3 cellular contexts compared by ENCODE assay signal in the genomic region with DNA sequence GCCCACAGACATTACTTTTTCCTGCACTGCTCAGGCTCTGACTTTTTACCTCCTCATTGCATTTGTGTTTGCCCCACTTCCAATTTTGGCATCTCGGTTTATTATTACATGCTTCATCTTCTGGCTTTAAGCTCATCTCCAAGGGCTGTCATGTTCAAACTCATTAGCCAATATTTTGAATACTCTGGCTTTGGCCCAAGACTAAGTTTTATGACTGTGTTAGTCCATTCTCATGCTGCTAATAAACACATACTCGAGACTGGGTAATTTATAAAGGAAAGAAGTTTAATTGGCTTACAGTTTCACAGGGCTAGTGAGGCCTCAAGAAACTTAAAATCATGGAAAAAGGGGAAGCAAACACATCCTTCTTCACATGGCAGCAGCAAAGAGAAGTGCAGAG.
A peak's percentile ranks its signal among the peaks of the same experiment; 100 is the strongest.
TF ChIP-seq lines count a peak whose summit lies in the region.

No MANE protein-coding gene starts in this region.

TF ChIP-seq in SK-N-SH treated with all-trans-retinoic acid at 6 μM for 48 hours, 23 proteins besides CTCF, POLR2A, EP300 and RAD21 (continued from another document):
- TF ChIP-seq, protein P1, sequence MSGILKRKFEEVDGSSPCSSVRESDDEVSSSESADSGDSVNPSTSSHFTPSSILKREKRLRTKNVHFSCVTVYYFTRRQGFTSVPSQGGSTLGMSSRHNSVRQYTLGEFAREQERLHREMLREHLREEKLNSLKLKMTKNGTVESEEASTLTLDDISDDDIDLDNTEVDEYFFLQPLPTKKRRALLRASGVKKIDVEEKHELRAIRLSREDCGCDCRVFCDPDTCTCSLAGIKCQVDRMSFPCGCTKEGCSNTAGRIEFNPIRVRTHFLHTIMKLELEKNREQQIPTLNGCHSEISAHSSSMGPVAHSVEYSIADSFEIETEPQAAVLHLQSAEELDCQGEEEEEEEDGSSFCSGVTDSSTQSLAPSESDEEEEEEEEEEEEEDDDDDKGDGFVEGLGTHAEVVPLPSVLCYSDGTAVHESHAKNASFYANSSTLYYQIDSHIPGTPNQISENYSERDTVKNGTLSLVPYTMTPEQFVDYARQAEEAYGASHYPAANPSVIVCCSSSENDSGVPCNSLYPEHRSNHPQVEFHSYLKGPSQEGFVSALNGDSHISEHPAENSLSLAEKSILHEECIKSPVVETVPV (CRISPR knock-in tag; IDR thresholded peaks at IDR 0.05) = no peak
- no peak for TF ChIP-seq OSR1 (CRISPR knock-in tag; IDR thresholded peaks at IDR 0.05)
- TF ChIP-seq, protein P2, sequence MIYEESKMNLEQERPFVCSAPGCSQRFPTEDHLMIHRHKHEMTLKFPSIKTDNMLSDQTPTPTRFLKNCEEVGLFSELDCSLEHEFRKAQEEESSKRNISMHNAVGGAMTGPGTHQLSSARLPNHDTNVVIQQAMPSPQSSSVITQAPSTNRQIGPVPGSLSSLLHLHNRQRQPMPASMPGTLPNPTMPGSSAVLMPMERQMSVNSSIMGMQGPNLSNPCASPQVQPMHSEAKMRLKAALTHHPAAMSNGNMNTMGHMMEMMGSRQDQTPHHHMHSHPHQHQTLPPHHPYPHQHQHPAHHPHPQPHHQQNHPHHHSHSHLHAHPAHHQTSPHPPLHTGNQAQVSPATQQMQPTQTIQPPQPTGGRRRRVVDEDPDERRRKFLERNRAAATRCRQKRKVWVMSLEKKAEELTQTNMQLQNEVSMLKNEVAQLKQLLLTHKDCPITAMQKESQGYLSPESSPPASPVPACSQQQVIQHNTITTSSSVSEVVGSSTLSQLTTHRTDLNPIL (CRISPR knock-in tag; IDR thresholded peaks at IDR 0.05; ENCODE audit: low read depth) = no peak

TF ChIP-seq in SK-N-SH, 30 proteins besides CTCF, POLR2A, EP300 and RAD21 (continued from another document):
- TF ChIP-seq, protein P3, sequence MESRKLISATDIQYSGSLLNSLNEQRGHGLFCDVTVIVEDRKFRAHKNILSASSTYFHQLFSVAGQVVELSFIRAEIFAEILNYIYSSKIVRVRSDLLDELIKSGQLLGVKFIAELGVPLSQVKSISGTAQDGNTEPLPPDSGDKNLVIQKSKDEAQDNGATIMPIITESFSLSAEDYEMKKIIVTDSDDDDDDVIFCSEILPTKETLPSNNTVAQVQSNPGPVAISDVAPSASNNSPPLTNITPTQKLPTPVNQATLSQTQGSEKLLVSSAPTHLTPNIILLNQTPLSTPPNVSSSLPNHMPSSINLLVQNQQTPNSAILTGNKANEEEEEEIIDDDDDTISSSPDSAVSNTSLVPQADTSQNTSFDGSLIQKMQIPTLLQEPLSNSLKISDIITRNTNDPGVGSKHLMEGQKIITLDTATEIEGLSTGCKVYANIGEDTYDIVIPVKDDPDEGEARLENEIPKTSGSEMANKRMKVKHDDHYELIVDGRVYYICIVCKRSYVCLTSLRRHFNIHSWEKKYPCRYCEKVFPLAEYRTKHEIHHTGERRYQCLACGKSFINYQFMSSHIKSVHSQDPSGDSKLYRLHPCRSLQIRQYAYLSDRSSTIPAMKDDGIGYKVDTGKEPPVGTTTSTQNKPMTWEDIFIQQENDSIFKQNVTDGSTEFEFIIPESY (IDR thresholded peaks at IDR 0.05; ENCODE audit: borderline replicate concordance, low read depth) = no peak
- TF ChIP-seq, protein P4, sequence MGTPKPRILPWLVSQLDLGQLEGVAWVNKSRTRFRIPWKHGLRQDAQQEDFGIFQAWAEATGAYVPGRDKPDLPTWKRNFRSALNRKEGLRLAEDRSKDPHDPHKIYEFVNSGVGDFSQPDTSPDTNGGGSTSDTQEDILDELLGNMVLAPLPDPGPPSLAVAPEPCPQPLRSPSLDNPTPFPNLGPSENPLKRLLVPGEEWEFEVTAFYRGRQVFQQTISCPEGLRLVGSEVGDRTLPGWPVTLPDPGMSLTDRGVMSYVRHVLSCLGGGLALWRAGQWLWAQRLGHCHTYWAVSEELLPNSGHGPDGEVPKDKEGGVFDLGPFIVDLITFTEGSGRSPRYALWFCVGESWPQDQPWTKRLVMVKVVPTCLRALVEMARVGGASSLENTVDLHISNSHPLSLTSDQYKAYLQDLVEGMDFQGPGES (IDR thresholded peaks at IDR 0.05; ENCODE audit: low read depth, low read length) = no peak
- TF ChIP-seq CHD2 (IDR thresholded peaks at IDR 0.05; ENCODE audit: low read length, partially characterized antibody) = no peak
- no peak for TF ChIP-seq RFX5 (IDR thresholded peaks at IDR 0.05; ENCODE audit: low read length)
- TF ChIP-seq TEAD4 (IDR thresholded peaks at IDR 0.05; ENCODE audit: borderline replicate concordance, insufficient read depth) = no peak
- TF ChIP-seq, protein P5, sequence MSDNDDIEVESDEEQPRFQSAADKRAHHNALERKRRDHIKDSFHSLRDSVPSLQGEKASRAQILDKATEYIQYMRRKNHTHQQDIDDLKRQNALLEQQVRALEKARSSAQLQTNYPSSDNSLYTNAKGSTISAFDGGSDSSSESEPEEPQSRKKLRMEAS (IDR thresholded peaks at IDR 0.05; ENCODE audit: low read depth) = no peak
- no peak for TF ChIP-seq GATA2 (CRISPR knock-in tag; IDR thresholded peaks at IDR 0.05)
- no peak for TF ChIP-seq POLR2AphosphoS5 (IDR thresholded peaks at IDR 0.05; ENCODE audit: low read depth, low read length)
- TF ChIP-seq YY1 (IDR thresholded peaks at IDR 0.05; ENCODE audit: low read depth) = no peak
- TF ChIP-seq ELF1 (IDR thresholded peaks at IDR 0.05) = no peak

TF ChIP-seq in K562, 482 proteins besides CTCF, POLR2A, EP300 and RAD21 (continued from another document):
- TF ChIP-seq, protein P6, sequence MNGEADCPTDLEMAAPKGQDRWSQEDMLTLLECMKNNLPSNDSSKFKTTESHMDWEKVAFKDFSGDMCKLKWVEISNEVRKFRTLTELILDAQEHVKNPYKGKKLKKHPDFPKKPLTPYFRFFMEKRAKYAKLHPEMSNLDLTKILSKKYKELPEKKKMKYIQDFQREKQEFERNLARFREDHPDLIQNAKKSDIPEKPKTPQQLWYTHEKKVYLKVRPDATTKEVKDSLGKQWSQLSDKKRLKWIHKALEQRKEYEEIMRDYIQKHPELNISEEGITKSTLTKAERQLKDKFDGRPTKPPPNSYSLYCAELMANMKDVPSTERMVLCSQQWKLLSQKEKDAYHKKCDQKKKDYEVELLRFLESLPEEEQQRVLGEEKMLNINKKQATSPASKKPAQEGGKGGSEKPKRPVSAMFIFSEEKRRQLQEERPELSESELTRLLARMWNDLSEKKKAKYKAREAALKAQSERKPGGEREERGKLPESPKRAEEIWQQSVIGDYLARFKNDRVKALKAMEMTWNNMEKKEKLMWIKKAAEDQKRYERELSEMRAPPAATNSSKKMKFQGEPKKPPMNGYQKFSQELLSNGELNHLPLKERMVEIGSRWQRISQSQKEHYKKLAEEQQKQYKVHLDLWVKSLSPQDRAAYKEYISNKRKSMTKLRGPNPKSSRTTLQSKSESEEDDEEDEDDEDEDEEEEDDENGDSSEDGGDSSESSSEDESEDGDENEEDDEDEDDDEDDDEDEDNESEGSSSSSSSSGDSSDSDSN (IDR thresholded peaks at IDR 0.05; ENCODE audit: borderline replicate concordance in 1 of 2, low read depth in 2 of 2, low read length in 2 of 2) = no peak
- no peak for TF ChIP-seq KAT7 (CRISPR knock-in tag; IDR thresholded peaks at IDR 0.05; ENCODE audit: borderline replicate concordance)
- no peak for TF ChIP-seq MCM7 (IDR thresholded peaks at IDR 0.05)
- TF ChIP-seq, protein P7, sequence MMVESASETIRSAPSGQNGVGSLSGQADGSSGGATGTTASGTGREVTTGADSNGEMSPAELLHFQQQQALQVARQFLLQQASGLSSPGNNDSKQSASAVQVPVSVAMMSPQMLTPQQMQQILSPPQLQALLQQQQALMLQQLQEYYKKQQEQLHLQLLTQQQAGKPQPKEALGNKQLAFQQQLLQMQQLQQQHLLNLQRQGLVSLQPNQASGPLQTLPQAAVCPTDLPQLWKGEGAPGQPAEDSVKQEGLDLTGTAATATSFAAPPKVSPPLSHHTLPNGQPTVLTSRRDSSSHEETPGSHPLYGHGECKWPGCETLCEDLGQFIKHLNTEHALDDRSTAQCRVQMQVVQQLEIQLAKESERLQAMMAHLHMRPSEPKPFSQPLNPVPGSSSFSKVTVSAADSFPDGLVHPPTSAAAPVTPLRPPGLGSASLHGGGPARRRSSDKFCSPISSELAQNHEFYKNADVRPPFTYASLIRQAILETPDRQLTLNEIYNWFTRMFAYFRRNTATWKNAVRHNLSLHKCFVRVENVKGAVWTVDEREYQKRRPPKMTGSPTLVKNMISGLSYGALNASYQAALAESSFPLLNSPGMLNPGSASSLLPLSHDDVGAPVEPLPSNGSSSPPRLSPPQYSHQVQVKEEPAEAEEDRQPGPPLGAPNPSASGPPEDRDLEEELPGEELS (CRISPR knock-in tag; IDR thresholded peaks at IDR 0.05; ENCODE audit: borderline replicate concordance) = no peak
- no peak for TF ChIP-seq TEAD4 (IDR thresholded peaks at IDR 0.05; ENCODE audit: low read length)
- peak; percentile 51; the same call in 1 of the 2 replicates for TF ChIP-seq TEAD4 (CRISPR knock-in tag; IDR thresholded peaks at IDR 0.05; ENCODE audit: borderline replicate concordance)
- TF ChIP-seq, protein P8, sequence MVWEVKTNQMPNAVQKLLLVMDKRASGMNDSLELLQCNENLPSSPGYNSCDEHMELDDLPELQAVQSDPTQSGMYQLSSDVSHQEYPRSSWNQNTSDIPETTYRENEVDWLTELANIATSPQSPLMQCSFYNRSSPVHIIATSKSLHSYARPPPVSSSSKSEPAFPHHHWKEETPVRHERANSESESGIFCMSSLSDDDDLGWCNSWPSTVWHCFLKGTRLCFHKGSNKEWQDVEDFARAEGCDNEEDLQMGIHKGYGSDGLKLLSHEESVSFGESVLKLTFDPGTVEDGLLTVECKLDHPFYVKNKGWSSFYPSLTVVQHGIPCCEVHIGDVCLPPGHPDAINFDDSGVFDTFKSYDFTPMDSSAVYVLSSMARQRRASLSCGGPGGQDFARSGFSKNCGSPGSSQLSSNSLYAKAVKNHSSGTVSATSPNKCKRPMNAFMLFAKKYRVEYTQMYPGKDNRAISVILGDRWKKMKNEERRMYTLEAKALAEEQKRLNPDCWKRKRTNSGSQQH (CRISPR knock-in tag; IDR thresholded peaks at IDR 0.05) = no peak
- TF ChIP-seq, protein P9, sequence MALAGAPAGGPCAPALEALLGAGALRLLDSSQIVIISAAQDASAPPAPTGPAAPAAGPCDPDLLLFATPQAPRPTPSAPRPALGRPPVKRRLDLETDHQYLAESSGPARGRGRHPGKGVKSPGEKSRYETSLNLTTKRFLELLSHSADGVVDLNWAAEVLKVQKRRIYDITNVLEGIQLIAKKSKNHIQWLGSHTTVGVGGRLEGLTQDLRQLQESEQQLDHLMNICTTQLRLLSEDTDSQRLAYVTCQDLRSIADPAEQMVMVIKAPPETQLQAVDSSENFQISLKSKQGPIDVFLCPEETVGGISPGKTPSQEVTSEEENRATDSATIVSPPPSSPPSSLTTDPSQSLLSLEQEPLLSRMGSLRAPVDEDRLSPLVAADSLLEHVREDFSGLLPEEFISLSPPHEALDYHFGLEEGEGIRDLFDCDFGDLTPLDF (CRISPR knock-in tag; IDR thresholded peaks at IDR 0.05) = 0 out of 2 replicates have a peak, but pooled peaks have one; percentile 52
- no peak for TF ChIP-seq ZNF830 (CRISPR knock-in tag; IDR thresholded peaks at IDR 0.05)
- TF ChIP-seq, protein P10, sequence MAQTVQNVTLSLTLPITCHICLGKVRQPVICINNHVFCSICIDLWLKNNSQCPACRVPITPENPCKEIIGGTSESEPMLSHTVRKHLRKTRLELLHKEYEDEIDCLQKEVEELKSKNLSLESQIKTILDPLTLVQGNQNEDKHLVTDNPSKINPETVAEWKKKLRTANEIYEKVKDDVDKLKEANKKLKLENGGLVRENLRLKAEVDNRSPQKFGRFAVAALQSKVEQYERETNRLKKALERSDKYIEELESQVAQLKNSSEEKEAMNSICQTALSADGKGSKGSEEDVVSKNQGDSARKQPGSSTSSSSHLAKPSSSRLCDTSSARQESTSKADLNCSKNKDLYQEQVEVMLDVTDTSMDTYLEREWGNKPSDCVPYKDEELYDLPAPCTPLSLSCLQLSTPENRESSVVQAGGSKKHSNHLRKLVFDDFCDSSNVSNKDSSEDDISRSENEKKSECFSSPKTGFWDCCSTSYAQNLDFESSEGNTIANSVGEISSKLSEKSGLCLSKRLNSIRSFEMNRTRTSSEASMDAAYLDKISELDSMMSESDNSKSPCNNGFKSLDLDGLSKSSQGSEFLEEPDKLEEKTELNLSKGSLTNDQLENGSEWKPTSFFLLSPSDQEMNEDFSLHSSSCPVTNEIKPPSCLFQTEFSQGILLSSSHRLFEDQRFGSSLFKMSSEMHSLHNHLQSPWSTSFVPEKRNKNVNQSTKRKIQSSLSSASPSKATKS (CRISPR knock-in tag; IDR thresholded peaks at IDR 0.05) = no peak
TF ChIP-seq in K562: peak in this region for 2.
